Comparison of ENCODE assay signal across 23 cellular contexts in the genomic region with DNA sequence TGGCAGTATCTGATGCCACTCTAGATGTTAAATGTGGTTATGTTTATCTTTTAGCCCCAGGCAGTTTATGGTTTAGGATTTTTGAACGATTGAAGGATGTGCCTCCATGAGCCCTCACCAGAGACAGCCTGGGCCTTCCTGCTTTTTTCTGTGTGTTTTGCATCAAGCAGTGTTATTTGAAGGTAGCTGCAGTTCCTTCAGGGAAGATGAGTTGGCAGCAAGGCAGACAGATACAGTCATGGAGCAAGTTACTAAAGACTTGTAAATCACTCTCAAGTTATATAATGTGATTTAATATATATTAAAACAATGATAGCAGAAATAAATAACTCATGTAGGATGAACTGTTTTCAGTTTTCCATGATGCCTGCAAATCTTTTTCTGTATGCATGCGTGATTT.
"Had no signal": no experiment of that assay in that cellular context is flagged by ENCODE, and none has a peak within 500 bp of the region (broad histone marks: within the 10 kb centered on the region; RNA-seq: fewer than 3 reads in every experiment).

No MANE protein-coding gene starts in this region.

- H3K27ac ChIP-seq: gastroesophageal sphincter, heart left ventricle, hepatocyte, left lung, lower lobe of right lung had no signal

- H3K9me3 ChIP-seq: esophagus squamous epithelium, gastroesophageal sphincter, heart left ventricle, left lung, lower lobe of right lung, mucosa of descending colon had no signal

- H3K36me3 ChIP-seq: esophagus squamous epithelium, gastroesophageal sphincter, left lung, lower lobe of right lung had no signal

- H3K4me1 ChIP-seq: lower lobe of right lung had no signal

- H3K4me2 ChIP-seq: hepatocyte had no signal

- H3K27me3 ChIP-seq: esophagus squamous epithelium, gastroesophageal sphincter, heart left ventricle, hepatocyte, left lung had no signal

- H3K79me2 ChIP-seq: hepatocyte had no signal

- H3K4me3 ChIP-seq: esophagus squamous epithelium, gastroesophageal sphincter, heart left ventricle, hepatocyte, left lung, lower lobe of right lung, mucosa of descending colon had no signal

- DNase-seq: cortex of kidney; effector CD8-positive, alpha-beta T cell; effector memory CD8-positive, alpha-beta T cell; endodermal cell; erythroblast; esophagus squamous epithelium; foreskin fibroblast; heart left ventricle; hypothalamus; immature natural killer cell; islet precursor cell; left cardiac atrium; left lung; left ventricle myocardium superior; lower lobe of right lung; mesenchymal stem cell; mucosa of descending colon; naive B cell had no signal

- FAIRE-seq: colon, endometrium, frontal cortex had no signal

- H2AFZ ChIP-seq: hepatocyte had no signal
